Comparison of ENCODE assay signal across 21 cellular contexts in genomic region chr6:134357110-134357509, GRCh38. TPM values are rescaled to one million over a fixed set of nuclear protein-coding genes. Genes with fewer than 3 reads are reported as not detected.
A peak's percentile ranks its signal among the peaks of the same experiment; 100 is the strongest.
DNase-seq lines count a peak whose midpoint lies in the region; ATAC-seq, FAIRE-seq and TF ChIP-seq lines count a peak whose summit lies in the region.
"Had no signal": no experiment of that assay in that cellular context is flagged by ENCODE, and none has a peak within 500 bp of the region (broad histone marks: within the 10 kb centered on the region; RNA-seq: fewer than 3 reads in every experiment).

No MANE protein-coding gene starts in this region.

- peaks cover 28% of the 10 kb centered on the region for H3K4me1 Mint-ChIP-seq in activated naive CD8-positive, alpha-beta T cell treated with anti-CD3 and anti-CD28 coated beads, Interleukin-2, amount 50 U/mL, for 24 hours

- peak; percentile 36 for ATAC-seq in upper lobe of right lung
- no peak for ATAC-seq in activated naive CD8-positive, alpha-beta T cell treated with anti-CD3 and anti-CD28 coated beads, Interleukin-2, amount 50 U/mL, for 24 hours
- ATAC-seq: HepG2 had no signal

- H3K79me2 ChIP-seq in mammary epithelial cell (ENCODE audit: insufficient read depth, low read length) (no peaks in the 10 kb centered on the region), keratinocyte (ENCODE audit: control insufficient read depth, insufficient read depth, low read length) (no peaks in the 10 kb centered on the region)

- no peak for TF ChIP-seq CTCF in mammary epithelial cell (conservative IDR thresholded peaks at IDR 0.05 in 1 of 2, IDR thresholded peaks at IDR 0.05 in 1 of 2; ENCODE audit: extremely low read depth in 1 of 2, insufficient read depth in 1 of 2, low read depth in 1 of 2, low read length in 2 of 2)
- TF ChIP-seq CTCF in breast epithelium (IDR thresholded peaks at IDR 0.05): no peak
- TF ChIP-seq CTCF in epithelial cell of esophagus (IDR thresholded peaks at IDR 0.05; ENCODE audit: insufficient read depth, low read depth, low read length, missing control alignments): no peak
- TF ChIP-seq CTCF in keratinocyte (optimal IDR thresholded peaks at IDR 0.05 in 1 of 3, IDR thresholded peaks at IDR 0.05 in 1 of 3, conservative IDR thresholded peaks at IDR 0.05 in 1 of 3; ENCODE audit: extremely low read depth in 1 of 3, insufficient read depth in 2 of 3, low read length in 3 of 3): no peak
- no peak for TF ChIP-seq CTCF in upper lobe of right lung (IDR thresholded peaks at IDR 0.05)

- H3K27ac ChIP-seq in mammary epithelial cell (ENCODE audit: insufficient read depth, low read depth, low read length): peak overlapping the region; percentile 19
- no peak overlapping the region for H3K27ac ChIP-seq in breast epithelium
- no peak overlapping the region for H3K27ac ChIP-seq in keratinocyte (ENCODE audit: control insufficient read depth, insufficient read depth, low read length)
- H3K27ac ChIP-seq in upper lobe of right lung: no peak overlapping the region
- H3K27ac ChIP-seq: BLaER1 treated with 17β-estradiol and CSF1 and Interleukin-3, amounts not matched to agents 10 nM and 100 nM had no signal

- no peaks in the 10 kb centered on the region for H4K20me1 ChIP-seq in mammary epithelial cell (ENCODE audit: insufficient read depth, low read length)
- H4K20me1 ChIP-seq in keratinocyte (ENCODE audit: control insufficient read depth, extremely low read depth, insufficient read depth, low read length): no peaks in the 10 kb centered on the region
- H4K20me1 ChIP-seq: BLaER1 treated with 17β-estradiol and CSF1 and Interleukin-3, amounts not matched to agents 10 nM and 100 nM had no signal

- H3K4me1 ChIP-seq in mammary epithelial cell (ENCODE audit: insufficient read depth, low read length): peaks cover 14% of the 10 kb centered on the region
- no peaks in the 10 kb centered on the region for H3K4me1 ChIP-seq in breast epithelium
- H3K4me1 ChIP-seq in keratinocyte (ENCODE audit: control insufficient read depth, extremely low read depth, insufficient read depth, low read length): peaks cover 7% of the 10 kb centered on the region
- H3K4me1 ChIP-seq in upper lobe of right lung: peaks cover 6% of the 10 kb centered on the region
- H3K4me1 ChIP-seq: HAP-1 had no signal

- H3K4me2 ChIP-seq in mammary epithelial cell (ENCODE audit: insufficient read depth, low read depth, low read length): no peak overlapping the region
- peak overlapping the region; percentile 13 for H3K4me2 ChIP-seq in keratinocyte (ENCODE audit: control insufficient read depth, extremely low read depth, insufficient read depth, low read depth, low read length)
- H3K4me2 ChIP-seq: BLaER1 treated with 17β-estradiol and CSF1 and Interleukin-3, amounts not matched to agents 10 nM and 100 nM had no signal

- no TSS peak for BruUV-seq in mammary epithelial cell (replicated peaks; lab: Mats Ljungman, UMichigan)

- intact Hi-C loops in mammary epithelial cell (cut with micrococcal nuclease): no loop called here
- intact Hi-C loops in breast epithelium (cut with DNase I; ENCODE audit: low total_unique reads): no loop called here
- intact Hi-C loops in upper lobe of right lung (cut with DNase I): no loop called here

- no peak overlapping the region for H3K4me3 Mint-ChIP-seq in activated naive CD8-positive, alpha-beta T cell treated with anti-CD3 and anti-CD28 coated beads, Interleukin-2, amount 50 U/mL, for 24 hours
- H3K4me3 Mint-ChIP-seq: CD4-positive, alpha-beta T cell had no signal

- no peak overlapping the region for H3K9ac ChIP-seq in mammary epithelial cell (ENCODE audit: insufficient read depth, low read length)
- H3K9ac ChIP-seq in keratinocyte (ENCODE audit: control insufficient read depth, extremely low read depth, insufficient read depth, low read length): no peak overlapping the region
- H3K9ac ChIP-seq: BLaER1 treated with 17β-estradiol and CSF1 and Interleukin-3, amounts not matched to agents 10 nM and 100 nM had no signal

- H3K27ac Mint-ChIP-seq in activated naive CD8-positive, alpha-beta T cell treated with anti-CD3 and anti-CD28 coated beads, Interleukin-2, amount 50 U/mL, for 24 hours: no peak overlapping the region
- H3K27ac Mint-ChIP-seq: CD4-positive, alpha-beta T cell had no signal

- no peaks in the 10 kb centered on the region for H3K27me3 Mint-ChIP-seq in activated naive CD8-positive, alpha-beta T cell treated with anti-CD3 and anti-CD28 coated beads, Interleukin-2, amount 50 U/mL, for 24 hours
- H3K27me3 Mint-ChIP-seq: CD4-positive, alpha-beta T cell had no signal

- H3K36me3 Mint-ChIP-seq in activated naive CD8-positive, alpha-beta T cell treated with anti-CD3 and anti-CD28 coated beads, Interleukin-2, amount 50 U/mL, for 24 hours (ENCODE audit: low read depth): peaks cover 6% of the 10 kb centered on the region

- H3K9me1 ChIP-seq in keratinocyte (ENCODE audit: control insufficient read depth, extremely low read depth, insufficient read depth, low read length): no peaks in the 10 kb centered on the region

- dilution Hi-C loops in mammary epithelial cell (cut with HindIII; ENCODE audit: low sequenced_read_pairs) (no loop called here), keratinocyte (cut with MboI; ENCODE audit: extremely low pct_ligation_motif_present, low sequenced_read_pairs) (no loop called here)

- H3K9me3 Mint-ChIP-seq in activated naive CD8-positive, alpha-beta T cell treated with anti-CD3 and anti-CD28 coated beads, Interleukin-2, amount 50 U/mL, for 24 hours: peaks cover 43% of the 10 kb centered on the region

- H2AFZ ChIP-seq in mammary epithelial cell (ENCODE audit: low read depth, low read length): peak overlapping the region; percentile 74
- peak overlapping the region; percentile 48 for H2AFZ ChIP-seq in keratinocyte (ENCODE audit: control insufficient read depth, low read length)

- H3K27me3 ChIP-seq in mammary epithelial cell (ENCODE audit: insufficient read depth, low read length) (no peaks in the 10 kb centered on the region), breast epithelium (no peaks in the 10 kb centered on the region), keratinocyte (ENCODE audit: control insufficient read depth, extremely low read depth, insufficient read depth, low read length) (no peaks in the 10 kb centered on the region), upper lobe of right lung (no peaks in the 10 kb centered on the region)
- H3K27me3 ChIP-seq: BLaER1 treated with 17β-estradiol and CSF1 and Interleukin-3, amounts not matched to agents 10 nM and 100 nM had no signal

- CTCF ChIA-PET in mammary epithelial cell (lab: Charles Lee; ENCODE audit: low non-redundant PET): no interaction called here

- DNase-seq in mammary epithelial cell (peak; percentile 49), breast epithelium (ENCODE audit: low spot score in 2 of 2) (no peak), epithelial cell of esophagus (ENCODE audit: low read depth) (peak; percentile 67), keratinocyte (ENCODE audit: low read depth, low spot score) (no peak), upper lobe of right lung (no peak), NCI-H2029 treated with DMSO at 0.1 percent for 48 hours (lab: John Stamatoyannopoulos, UW) (no peak), GM19240 (ENCODE audit: insufficient read length, low spot score) (no peak)
- DNase-seq in activated naive CD8-positive, alpha-beta T cell treated with anti-CD3 and anti-CD28 coated beads, Interleukin-2, amount 50 U/mL, for 24 hours: no peak
- DNase-seq: 8988T; ACHN; Calu3; CD4-positive, alpha-beta T cell; DMS153; DMS79 treated with DMSO at 0.1 percent for 48 hours; GDM1 had no signal

- WGBS in mammary epithelial cell (ENCODE audit: low coverage, missing lambda C conversion rate): 53% methylated on average over 2 of the region's 2 CpGs

- TF ChIP-seq POLR2A in breast epithelium (IDR thresholded peaks at IDR 0.05): no peak

- peak; percentile 20 for FAIRE-seq in keratinocyte (lab: Jason Lieb, UNC)
- FAIRE-seq: GM12892, GM19239, H1, HepG2 had no signal

- in situ Hi-C loops in mammary epithelial cell (cut with MboI; ENCODE audit: low sequenced_read_pairs in 2 of 2): no loop called here

- no peaks in the 10 kb centered on the region for H3K36me3 ChIP-seq in mammary epithelial cell (ENCODE audit: insufficient read depth, low read length)
- no peaks in the 10 kb centered on the region for H3K36me3 ChIP-seq in breast epithelium
- H3K36me3 ChIP-seq in keratinocyte (ENCODE audit: control insufficient read depth in 2 of 2, extremely low read depth in 1 of 2, insufficient read depth in 2 of 2, low read length in 2 of 2): no peaks in the 10 kb centered on the region
- H3K36me3 ChIP-seq in upper lobe of right lung: no peaks in the 10 kb centered on the region
- H3K36me3 ChIP-seq: HAP-1 had no signal

- peaks cover 5% of the 10 kb centered on the region for H3K9me3 ChIP-seq in mammary epithelial cell (replicated peaks; ENCODE audit: insufficient read depth, low read length)
- no peaks in the 10 kb centered on the region for H3K9me3 ChIP-seq in breast epithelium
- H3K9me3 ChIP-seq in keratinocyte (ENCODE audit: control insufficient read depth, low read depth, low read length): no peaks in the 10 kb centered on the region
- no peaks in the 10 kb centered on the region for H3K9me3 ChIP-seq in upper lobe of right lung
- H3K9me3 ChIP-seq: HAP-1 had no signal

- H3K4me3 ChIP-seq in mammary epithelial cell (replicated peaks in 1 of 3; ENCODE audit: insufficient read depth in 1 of 3, low read depth in 2 of 3, low read length in 3 of 3): no peak overlapping the region
- no peak overlapping the region for H3K4me3 ChIP-seq in breast epithelium
- H3K4me3 ChIP-seq in epithelial cell of esophagus (ENCODE audit: low read length): no peak overlapping the region
- no peak overlapping the region for H3K4me3 ChIP-seq in keratinocyte (ENCODE audit: control insufficient read depth in 2 of 3, extremely low read depth in 1 of 3, insufficient read depth in 2 of 3, low read depth in 1 of 3, low read length in 3 of 3)
- no peak overlapping the region for H3K4me3 ChIP-seq in upper lobe of right lung
- H3K4me3 ChIP-seq: BLaER1 treated with 17β-estradiol and CSF1 and Interleukin-3, amounts not matched to agents 10 nM and 100 nM; HAP-1 had no signal

RNA-seq across cellular contexts. Expression of gene SGK1, which starts 39.2 kb away (rescaled TPM):
- total RNA-seq in mammary epithelial cell: 100 to 1,000 TPM in 1 of 2 donors, 10 to 100 TPM in 1; 84.5 to 755 TPM
- polyA plus RNA-seq in mammary epithelial cell: 130 TPM
- 255 TPM for polyA minus RNA-seq in mammary epithelial cell
- total RNA-seq in breast epithelium: 100 to 1,000 TPM; 104 to 459 (median 193) TPM
- 102 to 156 TPM (median 129 TPM) in 3 replicates for polyA plus RNA-seq in keratinocyte
- 129 TPM for polyA plus RNA-seq in keratinocyte (2011; ENCODE audit: low read depth)
- polyA plus RNA-seq in keratinocyte (2011; cell fraction: cytosol; rRNA removed): 106 and 112 TPM in 2 replicates
- 763 and 811 TPM in 2 replicates for polyA plus RNA-seq in keratinocyte (2011; cell fraction: nucleus; rRNA removed)
- 81.1 and 85.4 TPM in 2 replicates for polyA plus RNA-seq in keratinocyte (2012; ENCODE audit: low replicate concordance)
- polyA minus RNA-seq in keratinocyte: 123 to 165 TPM (median 129 TPM) in 3 replicates
- 52.0 TPM for polyA minus RNA-seq in keratinocyte (2011; cell fraction: cytosol; rRNA and poly(A)+ RNA removed)
- 284 and 442 TPM in 2 replicates for polyA minus RNA-seq in keratinocyte (2011; cell fraction: nucleus; rRNA and poly(A)+ RNA removed)
- 204 TPM for total RNA-seq in upper lobe of right lung

Comparison
In these comparisons a context has a peak if more than half of its experiments do, and no peak if none do; other contexts are left out.
1. DNase-seq: peak in mammary epithelial cell (single experiment) and epithelial cell of esophagus (single experiment); none in breast epithelium (0 of 2), keratinocyte (single experiment), upper lobe of right lung (single experiment), NCI-H2029 treated with DMSO at 0.1 percent for 48 hours (single experiment), activated naive CD8-positive, alpha-beta T cell treated with anti-CD3 and anti-CD28 coated beads, Interleukin-2, amount 50 U/mL, for 24 hours (single experiment) and GM19240 (single experiment).